2 cellular contexts compared by ENCODE assay signal in genomic region chr7:29375641-29376562, GRCh38.
TF ChIP-seq lines count a peak whose summit lies in the region.

No MANE protein-coding gene starts in this region.

TF ChIP-seq in IMR-90, 13 proteins besides CTCF, POLR2A, EP300 and RAD21:
- TF ChIP-seq CEBPB (IDR thresholded peaks at IDR 0.05; ENCODE audit: low read depth, low read length) (peak; percentile 40; the same call in 1 of the 2 replicates), MAZ (IDR thresholded peaks at IDR 0.05; ENCODE audit: borderline replicate concordance, low read depth, low read length) (no peak)

TF ChIP-seq in HepG2, 621 proteins besides CTCF, POLR2A, EP300 and RAD21 (continues in another document):
- TF ChIP-seq DBP (CRISPR knock-in tag; IDR thresholded peaks at IDR 0.05; ENCODE audit: not compliant biosample characterization) (no peak), HOXA7 (CRISPR knock-in tag; IDR thresholded peaks at IDR 0.05) (no peak), TAF15 (IDR thresholded peaks at IDR 0.05; ENCODE audit: low read depth, low read length, poor library complexity, severe bottlenecking) (no peak), FOXA3 (CRISPR knock-in tag; IDR thresholded peaks at IDR 0.05) (peak; percentile 27; the same call in 1 of the 2 replicates), PPARG (CRISPR knock-in tag; conservative IDR thresholded peaks at IDR 0.05) (peak; percentile 54; the same call in 1 of the 2 replicates), ARNT (IDR thresholded peaks at IDR 0.05) (no peak), ZNF326 (CRISPR knock-in tag; IDR thresholded peaks at IDR 0.05; ENCODE audit: borderline replicate concordance) (no peak), ZBTB34 (CRISPR knock-in tag; IDR thresholded peaks at IDR 0.05) (no peak), ZSCAN29 (CRISPR knock-in tag; conservative IDR thresholded peaks at IDR 0.05) (no peak), TMF1 (CRISPR knock-in tag; IDR thresholded peaks at IDR 0.05; ENCODE audit: low read depth) (no peak), KIAA2018 (CRISPR knock-in tag; IDR thresholded peaks at IDR 0.05; ENCODE audit: borderline replicate concordance) (no peak), JUN (CRISPR knock-in tag; IDR thresholded peaks at IDR 0.05) (0 out of 2 replicates have a peak, but pooled peaks have one; percentile 35), MYNN (CRISPR knock-in tag; IDR thresholded peaks at IDR 0.05; ENCODE audit: low read depth) (no peak), SMAD3 (CRISPR knock-in tag; IDR thresholded peaks at IDR 0.05) (peak; percentile 64; the same call in 1 of the 2 replicates), HMG20A (CRISPR knock-in tag; IDR thresholded peaks at IDR 0.05; ENCODE audit: borderline replicate concordance) (peak; percentile 39; the same call in 1 of the 2 replicates), ZNF282 (IDR thresholded peaks at IDR 0.05; ENCODE audit: partially characterized antibody) (no peak), ELF4 (CRISPR knock-in tag; IDR thresholded peaks at IDR 0.05; ENCODE audit: borderline replicate concordance) (no peak), FOXP4 (CRISPR knock-in tag; IDR thresholded peaks at IDR 0.05) (0 out of 2 replicates have a peak, but pooled peaks have one; percentile 12), ONECUT2 (CRISPR knock-in tag; IDR thresholded peaks at IDR 0.05) (no peak), ZFP62 (CRISPR knock-in tag; IDR thresholded peaks at IDR 0.05) (no peak), ZNF737 (CRISPR knock-in tag; IDR thresholded peaks at IDR 0.05; ENCODE audit: borderline replicate concordance) (no peak), ZFP36L1 (CRISPR knock-in tag; IDR thresholded peaks at IDR 0.05) (no peak), SP5 (CRISPR knock-in tag; IDR thresholded peaks at IDR 0.05; ENCODE audit: borderline replicate concordance, low read depth) (0 out of 2 replicates have a peak, but pooled peaks have one; percentile 43), IKZF5 (CRISPR knock-in tag; IDR thresholded peaks at IDR 0.05) (no peak; the same call in 1 of the 2 replicates), ATF4 (CRISPR knock-in tag; IDR thresholded peaks at IDR 0.05) (peak; percentile 76 to 93; a peak in 3 of 4 replicates), ZNF20 (CRISPR knock-in tag; IDR thresholded peaks at IDR 0.05) (no peak), ZNF629 (CRISPR knock-in tag; conservative IDR thresholded peaks at IDR 0.05) (no peak), RARA (CRISPR knock-in tag; IDR thresholded peaks at IDR 0.05) (0 out of 2 replicates have a peak, but pooled peaks have one; percentile 15), NFE2L1 (CRISPR knock-in tag; IDR thresholded peaks at IDR 0.05; ENCODE audit: borderline replicate concordance) (no peak), ZSCAN9 (CRISPR knock-in tag; IDR thresholded peaks at IDR 0.05; ENCODE audit: borderline replicate concordance) (no peak), ELK4 (CRISPR knock-in tag; IDR thresholded peaks at IDR 0.05; ENCODE audit: borderline replicate concordance) (no peak), RCOR2 (CRISPR knock-in tag; IDR thresholded peaks at IDR 0.05) (0 out of 2 replicates have a peak, but pooled peaks have one; percentile 14), SP1 (IDR thresholded peaks at IDR 0.05) (no peak), SP1 (CRISPR knock-in tag; IDR thresholded peaks at IDR 0.05) (no peak), ZBTB37 (CRISPR knock-in tag; IDR thresholded peaks at IDR 0.05) (no peak), NR2F1 (CRISPR knock-in tag; IDR thresholded peaks at IDR 0.05) (peak in 1 of 2 experiments; percentile 57; a peak in 1 of 4 replicates), ZSCAN12 (CRISPR knock-in tag; IDR thresholded peaks at IDR 0.05) (no peak), ZKSCAN1 (IDR thresholded peaks at IDR 0.05; ENCODE audit: low read length) (no peak), HIC2 (CRISPR knock-in tag; IDR thresholded peaks at IDR 0.05; ENCODE audit: low read depth) (no peak), BCL6 (CRISPR knock-in tag; IDR thresholded peaks at IDR 0.05) (no peak), MEF2D (CRISPR knock-in tag; IDR thresholded peaks at IDR 0.05) (0 out of 2 replicates have a peak, but pooled peaks have one; percentile 30), ZNF740 (CRISPR knock-in tag; IDR thresholded peaks at IDR 0.05) (no peak)
